12 cellular contexts compared by ENCODE assay signal in the genomic region with DNA sequence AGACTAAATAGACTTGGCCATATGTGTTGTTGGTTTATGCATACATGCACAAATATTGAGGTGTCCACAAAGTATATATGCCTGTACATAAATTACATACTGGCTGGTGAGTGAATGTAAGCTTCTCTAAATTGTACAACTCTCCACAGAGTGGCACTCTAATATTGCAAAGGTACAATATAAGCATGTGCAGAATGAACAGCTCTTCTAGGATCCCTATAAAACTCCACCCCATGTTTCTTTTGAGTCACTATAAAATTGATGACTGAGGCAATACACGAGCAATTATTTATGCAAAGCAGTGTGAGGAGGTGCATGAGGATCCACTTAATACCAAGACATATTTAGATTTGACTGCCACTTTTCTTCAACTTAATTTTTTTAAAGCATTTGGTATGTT.
DNase-seq lines count a peak whose midpoint lies in the region; ATAC-seq and TF ChIP-seq lines count a peak whose summit lies in the region.
"Had no signal": no experiment of that assay in that cellular context is flagged by ENCODE, and none has a peak within 500 bp of the region (broad histone marks: within the 10 kb centered on the region; RNA-seq: fewer than 3 reads in every experiment).

No MANE protein-coding gene starts in this region.

- DNase-seq in Ammon's horn (ENCODE audit: low spot score) (peak; percentile 22), H4 (ENCODE audit: low spot score) (peak; percentile 11), NCI-H526 treated with DMSO at 0.1 percent for 48 hours (lab: John Stamatoyannopoulos, UW) (peak; percentile 22), dermis blood vessel endothelial cell (peak; percentile 13), progenitor cell of endocrine pancreas (ENCODE audit: low spot score, unreplicated experiment) (no peak)
- DNase-seq in naive thymus-derived CD8-positive, alpha-beta T cell = no peak
- DNase-seq: activated CD4-positive, CD25-positive, alpha-beta regulatory T cell treated with anti-CD3 and anti-CD28 coated beads, Interleukin-2, amount 50 U/mL, for 72 hours; Calu3; NCI-H187 treated with DMSO at 0.1 percent for 48 hours; retina had no signal

- ATAC-seq in GM19467 (IDR thresholded peaks at IDR 0.05; ENCODE audit: unreplicated experiment) (no peak), HG02610 (IDR thresholded peaks at IDR 0.05; ENCODE audit: unreplicated experiment) (no peak)
- ATAC-seq in naive thymus-derived CD8-positive, alpha-beta T cell = no peak

- H3K9me3 Mint-ChIP-seq in naive thymus-derived CD8-positive, alpha-beta T cell = peaks cover 0 to 12% (median 0%) of the 10 kb centered on the region in 9 donors
- no peaks in the 10 kb centered on the region for H3K9me3 Mint-ChIP-seq in progenitor cell of endocrine pancreas (ENCODE audit: low read depth)

- no peak overlapping the region for H3K4me3 Mint-ChIP-seq in naive thymus-derived CD8-positive, alpha-beta T cell
- H3K4me3 Mint-ChIP-seq in progenitor cell of endocrine pancreas (ENCODE audit: low read depth) = no peak overlapping the region

- H3K4me1 Mint-ChIP-seq in naive thymus-derived CD8-positive, alpha-beta T cell = peaks cover 0 to 5% (median 0%) of the 10 kb centered on the region in 4 donors
- H3K4me1 Mint-ChIP-seq in progenitor cell of endocrine pancreas (ENCODE audit: low read depth) = peaks cover 5% of the 10 kb centered on the region

- H3K36me3 Mint-ChIP-seq in naive thymus-derived CD8-positive, alpha-beta T cell = no peaks in the 10 kb centered on the region
- H3K36me3 Mint-ChIP-seq in progenitor cell of endocrine pancreas (ENCODE audit: insufficient read depth) = no peaks in the 10 kb centered on the region

- no peak overlapping the region for H3K27ac Mint-ChIP-seq in naive thymus-derived CD8-positive, alpha-beta T cell
- H3K27ac Mint-ChIP-seq in progenitor cell of endocrine pancreas = no peak overlapping the region

- H3K27me3 Mint-ChIP-seq in naive thymus-derived CD8-positive, alpha-beta T cell = no peaks in the 10 kb centered on the region
- H3K27me3 Mint-ChIP-seq in progenitor cell of endocrine pancreas = no peaks in the 10 kb centered on the region

- TF ChIP-seq CTCF in progenitor cell of endocrine pancreas (IDR thresholded peaks at IDR 0.05; ENCODE audit: unreplicated experiment) = no peak

- POLR2A ChIA-PET in naive thymus-derived CD8-positive, alpha-beta T cell (lab: Charles Lee) = interaction anchor here (0.6 kb wide), 1 partner anchor 135 kb away, joined by 3 read pairs; no protein-coding TSS in a partner anchor

Comparison
In these comparisons a context has a peak if more than half of its experiments do, and no peak if none do; other contexts are left out.
1. DNase-seq: peak in Ammon's horn (single experiment), H4 (single experiment), NCI-H526 treated with DMSO at 0.1 percent for 48 hours (single experiment) and dermis blood vessel endothelial cell (single experiment); none in naive thymus-derived CD8-positive, alpha-beta T cell (0 of 10) and progenitor cell of endocrine pancreas (single experiment).